14 cellular contexts compared by ENCODE assay signal in the genomic region with DNA sequence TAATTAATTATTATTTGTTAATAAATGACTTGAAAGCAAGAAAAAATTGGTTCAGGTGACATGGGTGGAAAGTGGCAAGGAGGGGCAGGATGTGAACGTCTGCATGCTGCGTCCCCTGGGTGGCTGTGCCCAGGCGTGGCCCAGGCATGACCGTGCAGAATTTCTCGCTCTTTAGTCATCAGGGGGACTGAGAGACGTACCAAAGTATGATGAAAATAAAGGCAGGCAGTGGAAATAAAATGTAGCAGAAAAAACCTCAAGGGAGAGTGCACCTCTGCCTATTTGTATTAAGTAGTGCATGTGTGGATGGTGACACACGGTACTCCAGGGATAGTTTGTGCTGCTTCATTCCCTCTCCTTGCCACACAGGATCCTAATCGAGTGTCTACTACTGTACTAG.
DNase-seq lines count a peak whose midpoint lies in the region; FAIRE-seq and TF ChIP-seq lines count a peak whose summit lies in the region.
"Had no signal": no experiment of that assay in that cellular context is flagged by ENCODE, and none has a peak within 500 bp of the region (broad histone marks: within the 10 kb centered on the region; RNA-seq: fewer than 3 reads in every experiment).

No MANE protein-coding gene starts in this region.

- H3K27me3 Mint-ChIP-seq in endothelial cell (ENCODE audit: unreplicated experiment): no peaks in the 10 kb centered on the region
- H3K27me3 Mint-ChIP-seq: activated naive CD8-positive, alpha-beta T cell treated with anti-CD3 and anti-CD28 coated beads, Interleukin-2, amount 50 U/mL, for 24 hours had no signal

- H3K27me3 ChIP-seq in bronchial epithelial cell (ENCODE audit: control insufficient read depth, insufficient read depth, low read length): no peaks in the 10 kb centered on the region
- H3K27me3 ChIP-seq: spleen, vagina had no signal

- H3K4me3 Mint-ChIP-seq in endothelial cell (ENCODE audit: unreplicated experiment): no peak overlapping the region
- H3K4me3 Mint-ChIP-seq: activated naive CD8-positive, alpha-beta T cell treated with anti-CD3 and anti-CD28 coated beads, Interleukin-2, amount 50 U/mL, for 24 hours; endodermal cell had no signal

- H3K36me3 Mint-ChIP-seq in endothelial cell (ENCODE audit: low read depth, unreplicated experiment): no peaks in the 10 kb centered on the region

- TF ChIP-seq CTCF in bronchial epithelial cell (IDR thresholded peaks at IDR 0.05; ENCODE audit: insufficient read depth, low read length, severe bottlenecking) (no peak), endothelial cell (IDR thresholded peaks at IDR 0.05; ENCODE audit: unreplicated experiment) (no peak)

- no peaks in the 10 kb centered on the region for H3K9me3 Mint-ChIP-seq in endothelial cell (ENCODE audit: unreplicated experiment)
- H3K9me3 Mint-ChIP-seq: activated naive CD8-positive, alpha-beta T cell treated with anti-CD3 and anti-CD28 coated beads, Interleukin-2, amount 50 U/mL, for 24 hours; endodermal cell had no signal

- no peak overlapping the region for H3K4me3 ChIP-seq in bronchial epithelial cell (ENCODE audit: low read depth, low read length)
- H3K4me3 ChIP-seq: spleen, vagina had no signal

- peak; percentile 79 for DNase-seq in EH (ENCODE audit: low read depth)
- DNase-seq in NCI-H2171 treated with DMSO at 0.1 percent for 48 hours (lab: John Stamatoyannopoulos, UW): peak; percentile 71
- peak; percentile 90 for DNase-seq in bronchial epithelial cell (ENCODE audit: low read depth)
- DNase-seq in myocyte (ENCODE audit: low read depth): peak; percentile 20
- DNase-seq in NCI-H2227 treated with DMSO at 0.1 percent for 48 hours (lab: John Stamatoyannopoulos, UW): no peak
- DNase-seq in activated CD4-positive, CD25-positive, alpha-beta regulatory T cell (lab: John Stamatoyannopoulos, UW): no peak
- DNase-seq in stimulated activated CD4-positive, alpha-beta T cell treated with anti-CD3 and anti-CD28 coated beads, Interleukin-2, amount 100 ng/mL, for 24 hours: no peak
- no peak for DNase-seq in endothelial cell (ENCODE audit: low spot score)
- DNase-seq: activated naive CD8-positive, alpha-beta T cell treated with anti-CD3 and anti-CD28 coated beads, Interleukin-2, amount 50 U/mL, for 24 hours; endodermal cell; NCI-H1105; NCI-H82; spleen had no signal

- H3K4me1 Mint-ChIP-seq in endothelial cell (ENCODE audit: unreplicated experiment): peaks cover 4% of the 10 kb centered on the region
- H3K4me1 Mint-ChIP-seq: endodermal cell had no signal

- peaks cover 3% of the 10 kb centered on the region for H3K36me3 ChIP-seq in bronchial epithelial cell (ENCODE audit: control insufficient read depth, insufficient read depth, low read length)

- no peak overlapping the region for H3K27ac Mint-ChIP-seq in endothelial cell (ENCODE audit: unreplicated experiment)
- H3K27ac Mint-ChIP-seq: activated naive CD8-positive, alpha-beta T cell treated with anti-CD3 and anti-CD28 coated beads, Interleukin-2, amount 50 U/mL, for 24 hours; endodermal cell had no signal

- FAIRE-seq in bronchial epithelial cell (lab: Jason Lieb, UNC): no peak

Comparison
In these comparisons a context has a peak if more than half of its experiments do, and no peak if none do; other contexts are left out.
1. DNase-seq: peak in EH (single experiment), NCI-H2171 treated with DMSO at 0.1 percent for 48 hours (single experiment), bronchial epithelial cell (single experiment) and myocyte (single experiment); none in NCI-H2227 treated with DMSO at 0.1 percent for 48 hours (single experiment), activated CD4-positive, CD25-positive, alpha-beta regulatory T cell (0 of 4), stimulated activated CD4-positive, alpha-beta T cell treated with anti-CD3 and anti-CD28 coated beads, Interleukin-2, amount 100 ng/mL, for 24 hours (0 of 2) and endothelial cell (single experiment).